In genomic region chr19:44700547-44700946, GRCh38 we compare ENCODE assay signal across 2 cellular contexts.
TF ChIP-seq lines count a peak whose summit lies in the region.

No MANE protein-coding gene starts in this region.

TF ChIP-seq in HepG2, 621 proteins besides CTCF, POLR2A, EP300 and RAD21:
- TF ChIP-seq SNAPC4 (CRISPR knock-in tag; IDR thresholded peaks at IDR 0.05): no peak
- TF ChIP-seq ZNF629 (CRISPR knock-in tag; conservative IDR thresholded peaks at IDR 0.05): peak; percentile 80

TF ChIP-seq in K562, 482 proteins besides CTCF, POLR2A, EP300 and RAD21:
- TF ChIP-seq, protein P1, sequence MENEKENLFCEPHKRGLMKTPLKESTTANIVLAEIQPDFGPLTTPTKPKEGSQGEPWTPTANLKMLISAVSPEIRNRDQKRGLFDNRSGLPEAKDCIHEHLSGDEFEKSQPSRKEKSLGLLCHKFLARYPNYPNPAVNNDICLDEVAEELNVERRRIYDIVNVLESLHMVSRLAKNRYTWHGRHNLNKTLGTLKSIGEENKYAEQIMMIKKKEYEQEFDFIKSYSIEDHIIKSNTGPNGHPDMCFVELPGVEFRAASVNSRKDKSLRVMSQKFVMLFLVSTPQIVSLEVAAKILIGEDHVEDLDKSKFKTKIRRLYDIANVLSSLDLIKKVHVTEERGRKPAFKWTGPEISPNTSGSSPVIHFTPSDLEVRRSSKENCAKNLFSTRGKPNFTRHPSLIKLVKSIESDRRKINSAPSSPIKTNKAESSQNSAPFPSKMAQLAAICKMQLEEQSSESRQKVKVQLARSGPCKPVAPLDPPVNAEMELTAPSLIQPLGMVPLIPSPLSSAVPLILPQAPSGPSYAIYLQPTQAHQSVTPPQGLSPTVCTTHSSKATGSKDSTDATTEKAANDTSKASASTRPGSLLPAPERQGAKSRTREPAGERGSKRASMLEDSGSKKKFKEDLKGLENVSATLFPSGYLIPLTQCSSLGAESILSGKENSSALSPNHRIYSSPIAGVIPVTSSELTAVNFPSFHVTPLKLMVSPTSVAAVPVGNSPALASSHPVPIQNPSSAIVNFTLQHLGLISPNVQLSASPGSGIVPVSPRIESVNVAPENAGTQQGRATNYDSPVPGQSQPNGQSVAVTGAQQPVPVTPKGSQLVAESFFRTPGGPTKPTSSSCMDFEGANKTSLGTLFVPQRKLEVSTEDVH (IDR thresholded peaks at IDR 0.05; ENCODE audit: low read depth, partially characterized antibody): no peak
- TF ChIP-seq RBM25 (IDR thresholded peaks at IDR 0.05; ENCODE audit: low read depth, low read length, severe bottlenecking): peak; percentile 28
